ENCODE assay signal across 30 cellular contexts in genomic region chr14:93732524-93732923, GRCh38. TPM values are rescaled to one million over a fixed set of nuclear protein-coding genes. Genes with fewer than 3 reads are reported as not detected.
"Had no signal": no experiment of that assay in that cellular context is flagged by ENCODE, and none has a peak within 500 bp of the region (broad histone marks: within the 10 kb centered on the region; RNA-seq: fewer than 3 reads in every experiment).

No MANE protein-coding gene starts in this region.

- H3K36me3 ChIP-seq: gastrocnemius medialis, pancreas, prostate gland, suprapubic skin, transverse colon had no signal

- H3K27ac ChIP-seq: gastrocnemius medialis, pancreas, prostate gland, sigmoid colon, stomach, suprapubic skin, transverse colon, VCaP had no signal

- H3K4me3 ChIP-seq: gastrocnemius medialis, pancreas, prostate gland, sigmoid colon, stomach, suprapubic skin, transverse colon had no signal

- DNase-seq: activated CD4-positive, alpha-beta memory T cell treated with anti-CD3 and anti-CD28 coated beads for 36 hours; activated CD4-positive, alpha-beta T cell treated with anti-CD3 and anti-CD28 coated beads for 4 hours; activated CD8-positive, alpha-beta memory T cell treated with anti-CD3 and anti-CD28 coated beads, Interleukin-2, amount 50 U/mL, for 48 hours; activated gamma-delta T cell; activated naive CD4-positive, alpha-beta T cell treated with anti-CD3 and anti-CD28 coated beads, Interleukin-2, amount 10 ng/mL, durations not matched to agents 7 days and 5 days; activated naive CD8-positive, alpha-beta T cell treated with anti-CD3 and anti-CD28 coated beads, Interleukin-2, amount 10 ng/mL, durations not matched to agents 7 days and 5 days; activated T-cell treated with anti-CD3 and anti-CD28 coated beads, Interleukin-2, amount 50 U/mL, for 24 hours; central memory CD4-positive, alpha-beta T cell; effector memory CD8-positive, alpha-beta T cell; erythroblast; gastrocnemius medialis; glutamatergic neuron; left colon; naive B cell; nephron progenitor cell; retina; sigmoid colon; small intestine; stimulated activated CD4-positive, alpha-beta T cell treated with anti-CD3 and anti-CD28 coated beads, Interleukin-1b, Interleukin-23, amount 100 ng/mL, for 48 hours; stimulated activated CD4-positive, alpha-beta T cell treated with anti-CD3 and anti-CD28 coated beads, Interleukin-4, amount 100 ng/mL, for 4 hours; stimulated activated CD8-positive, alpha-beta memory T cell treated with anti-CD3 and anti-CD28 coated beads, Interleukin-4, amount 100 ng/mL, for 48 hours; stimulated activated naive B cell treated with anti-CD40 and anti-IgM and Interleukin-4, amounts not matched to agents 10 μg/mL and 1 μg/mL and 100 μg/mL, for 72 hours; transverse colon had no signal

- ATAC-seq: effector memory CD8-positive, alpha-beta T cell; gastrocnemius medialis; left colon; stimulated activated naive B cell treated with anti-CD40 and anti-IgM and Interleukin-4, amounts not matched to agents 10 μg/mL and 1 μg/mL and 100 μg/mL, for 72 hours had no signal

- H3K4me1 ChIP-seq: gastrocnemius medialis, pancreas, prostate gland, suprapubic skin, transverse colon had no signal

- H3K27me3 ChIP-seq: gastrocnemius medialis, pancreas, sigmoid colon, suprapubic skin, transverse colon had no signal

- H3K9me3 ChIP-seq: gastrocnemius medialis, pancreas, prostate gland, sigmoid colon, stomach, suprapubic skin, transverse colon had no signal

RNA-seq across cellular contexts. Expression of gene PRIMA1, which starts 55.8 kb away (rescaled TPM):
- total RNA-seq: activated CD4-positive, alpha-beta memory T cell treated with anti-CD3 and anti-CD28 coated beads for 36 hours; activated CD8-positive, alpha-beta memory T cell treated with anti-CD3 and anti-CD28 coated beads for 36 hours; activated naive CD8-positive, alpha-beta T cell treated with anti-CD3 and anti-CD28 coated beads, Interleukin-2, amount 10 ng/mL, durations not matched to agents 7 days and 5 days; T-helper 1 cell treated with Interleukin-12 subunit alpha and Interleukin-12 subunit beta and Interleukin-4 antibody, amounts not matched to agents 30 ng/mL and 1 ng/mL, for 36 hours had no signal
